In the genomic region with DNA sequence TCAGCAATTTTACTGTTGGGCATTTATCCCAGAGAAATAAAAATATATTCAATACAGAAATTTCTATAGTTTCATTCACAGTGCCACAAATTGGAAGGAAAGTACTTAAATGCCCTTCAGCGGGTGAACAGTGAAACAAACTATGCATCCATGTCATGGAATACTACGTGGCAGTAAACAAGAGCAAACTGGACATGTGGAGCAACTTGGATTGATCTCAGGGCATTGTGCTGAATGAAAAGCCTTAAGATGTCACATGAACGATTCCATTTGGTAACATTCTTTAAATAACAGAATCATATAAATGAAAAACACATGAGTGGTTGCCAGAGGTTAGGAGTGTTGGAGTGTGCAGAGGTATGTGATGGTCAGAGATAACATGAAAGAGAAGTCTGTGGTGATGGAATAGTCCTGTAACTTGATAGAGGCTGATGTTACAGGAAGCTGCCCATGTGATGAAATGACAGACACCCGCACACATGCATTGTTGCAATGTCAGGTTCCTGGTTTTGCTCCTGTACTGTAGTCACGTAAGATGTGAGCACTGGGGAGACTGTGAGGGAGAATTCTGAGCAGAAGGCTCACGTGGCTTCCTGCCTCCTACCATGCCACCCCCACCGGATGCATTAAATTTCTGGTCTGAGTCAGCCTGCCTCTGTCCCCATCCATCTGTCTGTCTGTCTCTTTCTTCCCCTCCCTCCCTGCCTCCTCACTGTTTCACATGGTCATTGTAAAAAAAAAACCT, we compare ENCODE assay signal across 8 cellular contexts.
DNase-seq lines count a peak whose midpoint lies in the region; ATAC-seq, FAIRE-seq and TF ChIP-seq lines count a peak whose summit lies in the region.
"Not testable (repeated sequence)": the region's sequence is repeated elsewhere in the genome, so short reads cannot be mapped to it uniquely, and the experiment has no call there.

No MANE protein-coding gene starts in this region.

- not testable (repeated sequence) for H3K9me3 Mint-ChIP-seq in stimulated activated memory B cell treated with anti-CD40 and anti-IgM and Interleukin-4, amounts not matched to agents 10 μg/mL and 1 μg/mL and 100 μg/mL, for 72 hours

- not testable (repeated sequence) for H3K4me3 ChIP-seq in GM06990 (replicated peaks; ENCODE audit: low read depth, low read length); endothelial cell of umbilical vein (replicated peaks in 1 of 3; ENCODE audit: insufficient read depth in 1 of 3, low read depth in 1 of 3, low read length in 3 of 3)

- ATAC-seq in GM21723 (IDR thresholded peaks at IDR 0.05; ENCODE audit: unreplicated experiment) (peak; percentile 92), HG03442 (IDR thresholded peaks at IDR 0.05; ENCODE audit: unreplicated experiment) (peak; percentile 93)
- peak; percentile 94 for ATAC-seq in stimulated activated memory B cell treated with anti-CD40 and anti-IgM and Interleukin-4, amounts not matched to agents 10 μg/mL and 1 μg/mL and 100 μg/mL, for 72 hours

- H3K27ac Mint-ChIP-seq in stimulated activated memory B cell treated with anti-CD40 and anti-IgM and Interleukin-4, amounts not matched to agents 10 μg/mL and 1 μg/mL and 100 μg/mL, for 72 hours: peak overlapping the region; percentile 70

- H3K36me3 ChIP-seq in GM06990 (ENCODE audit: control insufficient read depth, insufficient read depth, low read length); endothelial cell of umbilical vein (ENCODE audit: control insufficient read depth in 2 of 2, extremely low read depth in 1 of 2, insufficient read depth in 2 of 2, low read length in 2 of 2): not testable (repeated sequence)

- BruUV-seq in endothelial cell of umbilical vein (replicated peaks; lab: Mats Ljungman, UMichigan): TSS peak; percentile 16

- TF ChIP-seq POLR2A in endothelial cell of umbilical vein (IDR thresholded peaks at IDR 0.05; ENCODE audit: low read depth, low read length): peak; percentile 63

- TF ChIP-seq CTCF in GM06990 (IDR thresholded peaks at IDR 0.05; ENCODE audit: insufficient read depth, low read length, poor library complexity, severe bottlenecking); endothelial cell of umbilical vein (IDR thresholded peaks at IDR 0.05; ENCODE audit: extremely low read depth in 1 of 2, insufficient read depth in 1 of 2, low read depth in 1 of 2, low read length in 2 of 2): not testable (repeated sequence)

- not testable (repeated sequence) for H3K36me3 Mint-ChIP-seq in stimulated activated memory B cell treated with anti-CD40 and anti-IgM and Interleukin-4, amounts not matched to agents 10 μg/mL and 1 μg/mL and 100 μg/mL, for 72 hours

- dilution Hi-C loops in endothelial cell of umbilical vein (cut with MboI; ENCODE audit: extremely low pct_ligation_motif_present, low sequenced_read_pairs): not testable (repeated sequence)

- not testable (repeated sequence) for H3K79me2 ChIP-seq in endothelial cell of umbilical vein (ENCODE audit: control insufficient read depth, insufficient read depth, low read length)

- H3K4me1 ChIP-seq in endothelial cell of umbilical vein (ENCODE audit: control insufficient read depth, extremely low read depth, insufficient read depth, low read length): peaks cover 17% of the 10 kb centered on the region

- not testable (repeated sequence) for H4K20me1 ChIP-seq in endothelial cell of umbilical vein (replicated peaks; ENCODE audit: control insufficient read depth, extremely low read depth, insufficient read depth, low read length)

- intact Hi-C loops in endothelial cell of umbilical vein (cut with micrococcal nuclease): not testable (repeated sequence)

- not testable (repeated sequence) for H3K27me3 Mint-ChIP-seq in stimulated activated memory B cell treated with anti-CD40 and anti-IgM and Interleukin-4, amounts not matched to agents 10 μg/mL and 1 μg/mL and 100 μg/mL, for 72 hours

- H3K9me1 ChIP-seq in endothelial cell of umbilical vein (replicated peaks; ENCODE audit: control insufficient read depth, extremely low read depth, insufficient read depth, low read length): not testable (repeated sequence)

- POLR2A ChIA-PET in endothelial cell of umbilical vein (lab: Charles Lee): not testable (repeated sequence)

- FAIRE-seq in endothelial cell of umbilical vein (lab: Jason Lieb, UNC): not testable (repeated sequence)

- peak overlapping the region; percentile 87 for H3K27ac ChIP-seq in endothelial cell of umbilical vein (ENCODE audit: insufficient read depth, low read depth, low read length)

- CTCF ChIA-PET in endothelial cell of umbilical vein (lab: Charles Lee): not testable (repeated sequence)

- H3K9me3 ChIP-seq in endothelial cell of umbilical vein (replicated peaks; ENCODE audit: control insufficient read depth, insufficient read depth, low read length): not testable (repeated sequence)

- not testable (repeated sequence) for H3K4me1 Mint-ChIP-seq in stimulated activated memory B cell treated with anti-CD40 and anti-IgM and Interleukin-4, amounts not matched to agents 10 μg/mL and 1 μg/mL and 100 μg/mL, for 72 hours

- H3K27me3 ChIP-seq in GM06990 (replicated peaks; ENCODE audit: control insufficient read depth, insufficient read depth, low read length); endothelial cell of umbilical vein (ENCODE audit: control insufficient read depth in 2 of 2, insufficient read depth in 2 of 2, low read length in 2 of 2): not testable (repeated sequence)

- H3K9ac ChIP-seq in endothelial cell of umbilical vein (replicated peaks; ENCODE audit: extremely low read depth, insufficient read depth, low read length): not testable (repeated sequence)

- not testable (repeated sequence) for H3K4me2 ChIP-seq in endothelial cell of umbilical vein (ENCODE audit: insufficient read depth, low read length)

- peak; percentile 46 for DNase-seq in GM06990 (ENCODE audit: extremely low read depth, insufficient read length)
- DNase-seq in SIG-M5 (lab: John Stamatoyannopoulos, UW): peak; percentile 90
- peak; percentile 27 for DNase-seq in activated T-cell treated with anti-CD3 and anti-CD28 coated beads for 48 hours (ENCODE audit: low read depth)
- peak; percentile 86 for DNase-seq in endothelial cell of umbilical vein (ENCODE audit: low read depth, low spot score)
- DNase-seq in myocyte (ENCODE audit: low read depth): peak; percentile 79

- not testable (repeated sequence) for H2AFZ ChIP-seq in endothelial cell of umbilical vein (ENCODE audit: low read depth, low read length)

- peak overlapping the region; percentile 34 for H3K4me3 Mint-ChIP-seq in stimulated activated memory B cell treated with anti-CD40 and anti-IgM and Interleukin-4, amounts not matched to agents 10 μg/mL and 1 μg/mL and 100 μg/mL, for 72 hours

TF ChIP-seq in endothelial cell of umbilical vein, 7 proteins besides CTCF, POLR2A, EP300 and RAD21:
- TF ChIP-seq JUN (IDR thresholded peaks at IDR 0.05; ENCODE audit: borderline replicate concordance, insufficient read depth, insufficient read length, low read depth) (peak; percentile 22), FOS (IDR thresholded peaks at IDR 0.05; ENCODE audit: borderline replicate concordance, insufficient read depth, low read length) (peak; percentile 75), GATA2 (IDR thresholded peaks at IDR 0.05; ENCODE audit: insufficient read depth, insufficient read length, low read depth, low read length) (peak; percentile 46), POLR2AphosphoS5 (IDR thresholded peaks at IDR 0.05; ENCODE audit: insufficient read depth, low read depth, low read length) (peak; percentile 72)
TF ChIP-seq in endothelial cell of umbilical vein: peak in this region for 4; not testable (repeated sequence) for 3.

Comparison
In these comparisons a context has a peak if more than half of its experiments do, and no peak if none do; other contexts are left out.
1. DNase-seq: peak in every context shown above with its lines; median percentile 90 in SIG-M5; 86 in endothelial cell of umbilical vein; 79 in myocyte; 46 in GM06990; 27 in activated T-cell treated with anti-CD3 and anti-CD28 coated beads for 48 hours.